ENCODE assay signal across 11 cellular contexts in the genomic region with DNA sequence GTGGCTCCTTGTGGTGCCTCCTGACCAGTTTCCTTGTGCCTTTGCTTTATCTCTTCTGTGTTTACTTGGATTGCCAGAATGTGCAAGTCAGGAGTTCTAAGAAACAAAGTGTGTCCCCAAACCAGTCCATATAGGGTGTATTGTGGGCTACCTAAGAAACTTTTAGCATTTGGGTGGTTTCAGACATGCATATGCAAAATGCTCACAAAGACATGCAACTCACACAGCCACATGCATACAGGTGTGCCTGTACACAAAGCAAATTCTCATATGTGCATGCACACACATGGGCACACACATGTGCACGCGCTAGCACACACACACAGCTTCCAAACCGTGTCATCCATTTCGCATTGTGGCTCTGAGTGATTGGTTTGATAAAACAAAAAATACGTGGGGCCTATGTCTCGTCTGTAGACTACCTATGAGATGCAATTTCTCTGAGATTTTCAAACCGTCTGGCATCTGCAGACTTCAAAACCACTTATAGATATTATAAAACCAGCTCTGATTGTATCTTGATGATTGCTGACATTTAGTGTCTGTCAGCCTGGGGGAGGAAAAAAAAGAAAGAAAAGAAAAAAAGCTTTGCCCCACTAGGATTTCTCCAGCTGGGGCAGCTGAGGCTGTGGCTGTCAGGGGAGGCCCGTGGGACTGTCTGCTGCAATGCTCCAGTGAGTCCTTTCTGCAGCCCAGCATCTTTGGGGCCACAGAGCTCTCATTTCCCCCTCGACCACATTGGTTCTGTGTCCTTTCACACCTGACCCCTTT.
DNase-seq lines count a peak whose midpoint lies in the region; ATAC-seq, FAIRE-seq and TF ChIP-seq lines count a peak whose summit lies in the region.
"Had no signal": no experiment of that assay in that cellular context is flagged by ENCODE, and none has a peak within 500 bp of the region (broad histone marks: within the 10 kb centered on the region; RNA-seq: fewer than 3 reads in every experiment).

No MANE protein-coding gene starts in this region.

- ATAC-seq in GM19455 (IDR thresholded peaks at IDR 0.05; ENCODE audit: unreplicated experiment) (peak; percentile 80), HG03025 (IDR thresholded peaks at IDR 0.05; ENCODE audit: low FRiP score, unreplicated experiment) (peak; percentile 79)
- no peak for ATAC-seq in natural killer cell treated with Interleukin-12 subunit alpha and Interleukin-12 subunit beta and Interleukin-15 and Interleukin-18, amount 100 ng/mL, for 72 hours
- ATAC-seq: activated CD4-positive, alpha-beta T cell treated with anti-CD3 and anti-CD28 coated beads for 36 hours; left colon; right lobe of liver had no signal

- H3K9me3 ChIP-seq in OCI-LY3 (ENCODE audit: insufficient read depth, low read length): no peaks in the 10 kb centered on the region
- H3K9me3 ChIP-seq: right lobe of liver had no signal

- H3K27ac Mint-ChIP-seq in natural killer cell treated with Interleukin-12 subunit alpha and Interleukin-12 subunit beta and Interleukin-15 and Interleukin-18, amount 100 ng/mL, for 72 hours: no peak overlapping the region
- H3K27ac Mint-ChIP-seq: activated CD4-positive, alpha-beta T cell treated with anti-CD3 and anti-CD28 coated beads for 36 hours had no signal

- H3K4me3 Mint-ChIP-seq in natural killer cell treated with Interleukin-12 subunit alpha and Interleukin-12 subunit beta and Interleukin-15 and Interleukin-18, amount 100 ng/mL, for 72 hours: no peak overlapping the region
- H3K4me3 Mint-ChIP-seq: activated CD4-positive, alpha-beta T cell treated with anti-CD3 and anti-CD28 coated beads for 36 hours had no signal

- H3K27me3 ChIP-seq in GM06990 (replicated peaks; ENCODE audit: control insufficient read depth, insufficient read depth, low read length): no peaks in the 10 kb centered on the region
- no peaks in the 10 kb centered on the region for H3K27me3 ChIP-seq in OCI-LY3 (ENCODE audit: low read depth, low read length)
- H3K27me3 ChIP-seq: right lobe of liver had no signal

- H3K27me3 Mint-ChIP-seq in natural killer cell treated with Interleukin-12 subunit alpha and Interleukin-12 subunit beta and Interleukin-15 and Interleukin-18, amount 100 ng/mL, for 72 hours: no peaks in the 10 kb centered on the region
- H3K27me3 Mint-ChIP-seq: activated CD4-positive, alpha-beta T cell treated with anti-CD3 and anti-CD28 coated beads for 36 hours had no signal

- no peaks in the 10 kb centered on the region for H4K20me1 ChIP-seq in OCI-LY3 (ENCODE audit: insufficient read depth, low read length)

- H2AFZ ChIP-seq in OCI-LY3 (ENCODE audit: low read depth, low read length): no peak overlapping the region

- peak; percentile 59 for DNase-seq in GM06990 (ENCODE audit: extremely low read depth, insufficient read length)
- DNase-seq in activated CD4-positive, alpha-beta T cell treated with anti-CD3 and anti-CD28 coated beads, Interleukin-2, amount 50 U/mL, for 1 hour: no peak
- DNase-seq in natural killer cell treated with Interleukin-12 subunit alpha and Interleukin-12 subunit beta and Interleukin-15 and Interleukin-18, amount 100 ng/mL, for 72 hours (ENCODE audit: low spot score): no peak
- DNase-seq in stimulated activated CD4-positive, alpha-beta T cell treated with anti-CD3 and anti-CD28 coated beads, Interleukin-15, amount 100 ng/mL, for 24 hours: no peak
- DNase-seq in D721Med (ENCODE audit: insufficient read length, low spot score): no peak
- DNase-seq: activated CD4-positive, alpha-beta T cell treated with anti-CD3 and anti-CD28 coated beads for 36 hours; left colon; right lobe of liver had no signal

- no peak overlapping the region for H3K4me3 ChIP-seq in GM06990 (replicated peaks; ENCODE audit: low read depth, low read length)
- H3K4me3 ChIP-seq in OCI-LY3 (ENCODE audit: low read length): peak overlapping the region; percentile 44
- H3K4me3 ChIP-seq: right lobe of liver had no signal

- no peaks in the 10 kb centered on the region for H3K79me2 ChIP-seq in OCI-LY3 (ENCODE audit: low read length)

- H3K4me1 ChIP-seq in OCI-LY3 (ENCODE audit: low read length): peaks cover 21% of the 10 kb centered on the region
- H3K4me1 ChIP-seq: right lobe of liver had no signal

- H3K36me3 Mint-ChIP-seq in natural killer cell treated with Interleukin-12 subunit alpha and Interleukin-12 subunit beta and Interleukin-15 and Interleukin-18, amount 100 ng/mL, for 72 hours: no peaks in the 10 kb centered on the region

- H3K9ac ChIP-seq in OCI-LY3 (ENCODE audit: low read length): no peak overlapping the region

- no peak overlapping the region for H3K27ac ChIP-seq in OCI-LY3 (ENCODE audit: low read length)
- H3K27ac ChIP-seq: right lobe of liver had no signal

- no peaks in the 10 kb centered on the region for H3K36me3 ChIP-seq in GM06990 (ENCODE audit: control insufficient read depth, insufficient read depth, low read length)
- H3K36me3 ChIP-seq in OCI-LY3 (replicated peaks; ENCODE audit: low read depth, low read length): no peaks in the 10 kb centered on the region
- H3K36me3 ChIP-seq: right lobe of liver had no signal

- H3K9me3 Mint-ChIP-seq in natural killer cell treated with Interleukin-12 subunit alpha and Interleukin-12 subunit beta and Interleukin-15 and Interleukin-18, amount 100 ng/mL, for 72 hours: peaks cover 5% of the 10 kb centered on the region

- TF ChIP-seq CTCF in GM06990 (IDR thresholded peaks at IDR 0.05; ENCODE audit: insufficient read depth, low read length, poor library complexity, severe bottlenecking) (no peak), OCI-LY3 (IDR thresholded peaks at IDR 0.05; ENCODE audit: low read depth, low read length) (no peak), D721Med (IDR thresholded peaks at IDR 0.05; ENCODE audit: insufficient read depth, missing control alignments) (no peak)

- H3K4me1 Mint-ChIP-seq in natural killer cell treated with Interleukin-12 subunit alpha and Interleukin-12 subunit beta and Interleukin-15 and Interleukin-18, amount 100 ng/mL, for 72 hours (ENCODE audit: low read depth in 2 of 2): no peaks in the 10 kb centered on the region
- H3K4me1 Mint-ChIP-seq: activated CD4-positive, alpha-beta T cell treated with anti-CD3 and anti-CD28 coated beads for 36 hours had no signal

- FAIRE-seq in D721Med (lab: Jason Lieb, UNC): no peak

- H3K4me2 ChIP-seq in OCI-LY3 (ENCODE audit: low read length): peak overlapping the region; percentile 60

Comparison
In these comparisons a context has a peak if more than half of its experiments do, and no peak if none do; other contexts are left out.
1. ATAC-seq: peak in GM19455 (single experiment) and HG03025 (single experiment); none in natural killer cell treated with Interleukin-12 subunit alpha and Interleukin-12 subunit beta and Interleukin-15 and Interleukin-18, amount 100 ng/mL, for 72 hours (0 of 2).